Comparison of ENCODE assay signal across 16 cellular contexts in genomic region chr15:56320316-56320715, GRCh38.
"Had no signal": no experiment of that assay in that cellular context is flagged by ENCODE, and none has a peak within 500 bp of the region (broad histone marks: within the 10 kb centered on the region; RNA-seq: fewer than 3 reads in every experiment).

No MANE protein-coding gene starts in this region.

- H3K4me3 ChIP-seq: PC-9 had no signal

- DNase-seq: activated CD4-positive, alpha-beta memory T cell treated with anti-CD3 and anti-CD28 coated beads, Interleukin-2, amount 10 ng/mL, durations not matched to agents 7 days and 5 days; activated CD4-positive, alpha-beta T cell treated with anti-CD3 and anti-CD28 coated beads for 36 hours; activated CD4-positive, alpha-beta T cell treated with anti-CD3 and anti-CD28 coated beads, Interleukin-2, amount 50 U/mL, for 1 hour; activated CD8-positive, alpha-beta memory T cell treated with anti-CD3 and anti-CD28 coated beads, Interleukin-2, amount 50 U/mL, for 4 hours; activated naive CD4-positive, alpha-beta T cell; aorta; central memory CD4-positive, alpha-beta T cell; MM.1S; NCI-H1105; NCI-H1436; NCI-H1694 treated with DMSO at 0.1 percent for 48 hours; NCI-H2029 treated with DMSO at 0.1 percent for 48 hours; NCI-H510A treated with DMSO at 0.1 percent for 48 hours; SHP77 treated with DMSO at 0.1 percent for 48 hours; WERI-Rb-1 had no signal

- H2AFZ ChIP-seq: PC-9 had no signal

- ATAC-seq: activated CD4-positive, alpha-beta T cell treated with anti-CD3 and anti-CD28 coated beads for 36 hours had no signal

- H3K4me2 ChIP-seq: PC-9 had no signal

- H3K36me3 ChIP-seq: WERI-Rb-1 had no signal

- H3K27ac ChIP-seq: PC-9, WERI-Rb-1 had no signal
